2 cellular contexts compared by ENCODE assay signal in the genomic region with DNA sequence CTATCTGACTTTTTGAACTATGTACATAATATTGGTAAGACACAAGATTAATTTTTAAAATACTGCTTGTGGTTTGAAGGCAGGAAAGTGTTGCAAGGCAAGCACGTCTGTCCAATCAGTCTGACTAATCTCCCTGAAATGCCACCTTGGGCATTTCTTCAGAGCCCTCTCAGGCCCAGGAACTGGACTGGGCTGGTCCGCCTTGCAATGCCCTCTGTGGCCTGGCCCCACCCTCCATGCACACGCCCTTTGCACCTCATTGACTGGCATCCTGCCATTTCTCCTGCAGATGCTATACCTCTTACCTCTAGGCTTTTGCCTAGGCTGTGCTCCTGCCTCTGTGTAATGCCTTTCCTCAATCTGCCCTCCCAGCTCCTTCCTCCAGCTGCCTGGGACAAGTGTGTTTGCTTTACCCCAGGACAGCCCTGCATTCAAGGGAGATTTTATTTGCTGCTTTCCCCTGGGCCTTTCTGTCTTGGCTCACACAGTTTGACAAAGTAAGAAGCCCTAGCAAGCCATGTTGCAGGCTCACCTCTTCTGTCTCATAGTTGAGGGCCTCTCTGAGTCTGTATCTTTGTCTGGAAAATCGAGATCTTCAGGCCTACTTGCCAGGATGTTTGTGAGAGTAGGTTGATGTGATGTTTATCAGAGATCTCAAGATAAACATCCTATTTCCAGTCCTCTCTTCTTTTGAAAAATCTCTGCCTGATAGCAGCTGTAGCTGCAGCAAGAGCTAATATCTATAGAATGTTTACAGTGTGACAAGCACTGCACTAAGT.
TF ChIP-seq lines count a peak whose summit lies in the region.

No MANE protein-coding gene starts in this region.

TF ChIP-seq in A549, 52 proteins besides CTCF, POLR2A, EP300 and RAD21 (continued from another document):
- TF ChIP-seq SMC3 (IDR thresholded peaks at IDR 0.05) (peak; percentile 56), ESRRA (IDR thresholded peaks at IDR 0.05; ENCODE audit: borderline replicate concordance, low read length) (peak; percentile 58; the same call in 1 of the 2 replicates), SREBF2 (IDR thresholded peaks at IDR 0.05) (no peak), BHLHE40 (IDR thresholded peaks at IDR 0.05; ENCODE audit: low read depth, low read length) (no peak), CBX8 (IDR thresholded peaks at IDR 0.05) (no peak), JUN (IDR thresholded peaks at IDR 0.05) (peak in 1 of 2 experiments; percentile 83; a peak in 4 of 5 replicates), CEBPB (IDR thresholded peaks at IDR 0.05) (peak; percentile 77 to 95), HEYL (CRISPR knock-in tag; IDR thresholded peaks at IDR 0.05) (no peak), FOSL2 (IDR thresholded peaks at IDR 0.05) (peak; percentile 56), FOSL2 (CRISPR knock-in tag; IDR thresholded peaks at IDR 0.05) (peak; percentile 88), GATA3 (IDR thresholded peaks at IDR 0.05; ENCODE audit: borderline replicate concordance) (peak; percentile 81; the same call in 1 of the 2 replicates), CHD2 (IDR thresholded peaks at IDR 0.05; ENCODE audit: low read length, partially characterized antibody) (no peak), ZC3H11A (IDR thresholded peaks at IDR 0.05) (no peak), NFE2L2 (conservative IDR thresholded peaks at IDR 0.05; ENCODE audit: low read length) (no peak), RNF2 (IDR thresholded peaks at IDR 0.05; ENCODE audit: borderline replicate concordance, low read depth) (no peak), ELK1 (IDR thresholded peaks at IDR 0.05; ENCODE audit: low read depth, low read length) (no peak), FOXS1 (CRISPR knock-in tag; IDR thresholded peaks at IDR 0.05) (no peak), JUNB (IDR thresholded peaks at IDR 0.05) (peak; percentile 82), ZFP36 (IDR thresholded peaks at IDR 0.05; ENCODE audit: borderline replicate concordance, partially characterized antibody) (no peak), REST (IDR thresholded peaks at IDR 0.05) (no peak), NR3C1 (IDR thresholded peaks at IDR 0.05) (no peak), MAFK (IDR thresholded peaks at IDR 0.05; ENCODE audit: partially characterized antibody) (peak; percentile 64), E2F6 (IDR thresholded peaks at IDR 0.05; ENCODE audit: borderline replicate concordance, low read depth) (no peak; the same call in 1 of the 2 replicates), TP53 (CRISPR knock-in tag; IDR thresholded peaks at IDR 0.05) (no peak), HOXB5 (CRISPR knock-in tag; IDR thresholded peaks at IDR 0.05) (no peak)
- TF ChIP-seq, protein P1, sequence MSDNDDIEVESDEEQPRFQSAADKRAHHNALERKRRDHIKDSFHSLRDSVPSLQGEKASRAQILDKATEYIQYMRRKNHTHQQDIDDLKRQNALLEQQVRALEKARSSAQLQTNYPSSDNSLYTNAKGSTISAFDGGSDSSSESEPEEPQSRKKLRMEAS (IDR thresholded peaks at IDR 0.05) = peak; percentile 76; the same call in 1 of the 2 replicates
- TF ChIP-seq, protein P2, sequence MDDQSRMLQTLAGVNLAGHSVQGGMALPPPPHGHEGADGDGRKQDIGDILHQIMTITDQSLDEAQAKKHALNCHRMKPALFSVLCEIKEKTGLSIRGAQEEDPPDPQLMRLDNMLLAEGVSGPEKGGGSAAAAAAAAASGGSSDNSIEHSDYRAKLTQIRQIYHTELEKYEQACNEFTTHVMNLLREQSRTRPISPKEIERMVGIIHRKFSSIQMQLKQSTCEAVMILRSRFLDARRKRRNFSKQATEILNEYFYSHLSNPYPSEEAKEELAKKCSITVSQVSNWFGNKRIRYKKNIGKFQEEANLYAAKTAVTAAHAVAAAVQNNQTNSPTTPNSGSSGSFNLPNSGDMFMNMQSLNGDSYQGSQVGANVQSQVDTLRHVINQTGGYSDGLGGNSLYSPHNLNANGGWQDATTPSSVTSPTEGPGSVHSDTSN (IDR thresholded peaks at IDR 0.05) = no peak
TF ChIP-seq in A549: peak in this region for 10.

TF ChIP-seq in IMR-90, 13 proteins besides CTCF, POLR2A, EP300 and RAD21 (continued from another document):
- TF ChIP-seq SMC3 (IDR thresholded peaks at IDR 0.05; ENCODE audit: low read depth, low read length) (no peak), RFX5 (IDR thresholded peaks at IDR 0.05; ENCODE audit: low read depth, low read length) (no peak), CHD1 (IDR thresholded peaks at IDR 0.05; ENCODE audit: low read depth, low read length) (no peak), MXI1 (IDR thresholded peaks at IDR 0.05; ENCODE audit: borderline replicate concordance, low read depth, low read length) (no peak), NFE2L2 (IDR thresholded peaks at IDR 0.05; ENCODE audit: low read depth, low read length) (no peak), BHLHE40 (IDR thresholded peaks at IDR 0.05; ENCODE audit: low read depth, low read length) (peak; percentile 43; the same call in 1 of the 2 replicates), USF2 (IDR thresholded peaks at IDR 0.05; ENCODE audit: low read depth, low read length) (no peak), RCOR1 (IDR thresholded peaks at IDR 0.05; ENCODE audit: insufficient replicate concordance, low read length) (no peak), MAFK (IDR thresholded peaks at IDR 0.05; ENCODE audit: low read depth, low read length) (peak; percentile 14; the same call in 1 of the 2 replicates)
